Comparison of ENCODE assay signal across 13 cellular contexts in the genomic region with DNA sequence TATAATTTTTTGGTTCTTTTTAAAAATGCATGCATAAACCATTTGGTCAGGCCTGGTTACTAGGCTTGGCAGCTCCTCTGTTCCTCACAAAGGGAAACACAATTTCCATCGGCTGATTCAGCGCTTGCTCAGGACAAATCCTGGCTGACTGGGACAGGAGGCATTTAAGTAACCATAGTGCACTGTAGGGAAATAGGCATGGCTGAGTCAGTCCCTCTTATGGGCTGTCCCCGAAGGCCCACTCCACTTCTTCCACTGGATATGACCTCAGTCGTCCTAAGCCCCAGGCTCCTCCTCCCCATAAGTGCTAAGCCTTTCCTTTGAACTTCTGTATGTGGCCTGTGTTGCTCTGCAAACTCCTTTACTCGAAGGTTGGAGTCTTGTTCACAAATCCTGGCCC.
DNase-seq lines count a peak whose midpoint lies in the region; ATAC-seq, FAIRE-seq and TF ChIP-seq lines count a peak whose summit lies in the region.
"Had no signal": no experiment of that assay in that cellular context is flagged by ENCODE, and none has a peak within 500 bp of the region (broad histone marks: within the 10 kb centered on the region; RNA-seq: fewer than 3 reads in every experiment).

No MANE protein-coding gene starts in this region.

- no peak overlapping the region for H3K4me2 ChIP-seq in keratinocyte (ENCODE audit: control insufficient read depth, extremely low read depth, insufficient read depth, low read depth, low read length)

- H3K4me1 ChIP-seq in keratinocyte (ENCODE audit: control insufficient read depth, extremely low read depth, insufficient read depth, low read length) = peaks cover 5% of the 10 kb centered on the region
- H3K4me1 ChIP-seq: Peyer's patch had no signal

- H3K4me3 ChIP-seq in AG04449 (ENCODE audit: low read depth, low read length) (no peak overlapping the region), brain microvascular endothelial cell (ENCODE audit: low read depth, low read length) (no peak overlapping the region), keratinocyte (ENCODE audit: control insufficient read depth in 2 of 3, extremely low read depth in 1 of 3, insufficient read depth in 2 of 3, low read depth in 1 of 3, low read length in 3 of 3) (no peak overlapping the region)
- H3K4me3 ChIP-seq: Peyer's patch had no signal

- H3K27ac ChIP-seq in brain microvascular endothelial cell = no peak overlapping the region
- H3K27ac ChIP-seq in keratinocyte (ENCODE audit: control insufficient read depth, insufficient read depth, low read length) = no peak overlapping the region
- H3K27ac ChIP-seq: Peyer's patch had no signal

- FAIRE-seq in keratinocyte (lab: Jason Lieb, UNC) = peak; percentile 57

- CTCF ChIA-PET in AG04449 (lab: Yijun Ruan, JAX) = interaction anchor here (0.8 to 11.6 kb wide), 4 partner anchors 11 to 1512 kb away, joined by 3 to 257 read pairs (median 6); no protein-coding TSS in a partner anchor

- no peak overlapping the region for H2AFZ ChIP-seq in keratinocyte (ENCODE audit: control insufficient read depth, low read length)

- H3K4me3 Mint-ChIP-seq in T-helper 2 cell treated with Interferon-gamma antibody and Interleukin-4, amounts not matched to agents 5 μg/mL and 100 μg/mL, for 36 hours = no peak overlapping the region
- H3K4me3 Mint-ChIP-seq: dendritic cell treated with granulocyte-macrophage colony-stimulating factor and Interleukin-4, amounts not matched to agents 40 ng/mL and 50 ng/mL, for 4 days; nephron progenitor cell had no signal

- no peaks in the 10 kb centered on the region for H3K9me3 ChIP-seq in keratinocyte (ENCODE audit: control insufficient read depth, low read depth, low read length)
- H3K9me3 ChIP-seq: Peyer's patch had no signal

- H3K27me3 ChIP-seq in brain microvascular endothelial cell (replicated peaks) = no peaks in the 10 kb centered on the region
- no peaks in the 10 kb centered on the region for H3K27me3 ChIP-seq in keratinocyte (ENCODE audit: control insufficient read depth, extremely low read depth, insufficient read depth, low read length)
- H3K27me3 ChIP-seq: Peyer's patch had no signal

- ATAC-seq in HG02885 (IDR thresholded peaks at IDR 0.05; ENCODE audit: poor library complexity, unreplicated experiment) = no peak
- ATAC-seq in activated naive CD4-positive, alpha-beta T cell treated with anti-CD3 and anti-CD28 coated beads, Interleukin-2, amount 50 U/mL, for 72 hours = no peak

- H3K36me3 Mint-ChIP-seq in T-helper 2 cell treated with Interferon-gamma antibody and Interleukin-4, amounts not matched to agents 5 μg/mL and 100 μg/mL, for 36 hours (ENCODE audit: low read depth) = no peaks in the 10 kb centered on the region
- no peaks in the 10 kb centered on the region for H3K36me3 Mint-ChIP-seq in activated naive CD4-positive, alpha-beta T cell treated with anti-CD3 and anti-CD28 coated beads, Interleukin-2, amount 50 U/mL, for 72 hours

- H3K27ac Mint-ChIP-seq in T-helper 2 cell treated with Interferon-gamma antibody and Interleukin-4, amounts not matched to agents 5 μg/mL and 100 μg/mL, for 36 hours = no peak overlapping the region
- H3K27ac Mint-ChIP-seq in activated naive CD4-positive, alpha-beta T cell treated with anti-CD3 and anti-CD28 coated beads, Interleukin-2, amount 50 U/mL, for 72 hours = no peak overlapping the region
- H3K27ac Mint-ChIP-seq: dendritic cell treated with granulocyte-macrophage colony-stimulating factor and Interleukin-4, amounts not matched to agents 40 ng/mL and 50 ng/mL, for 4 days had no signal

- in situ Hi-C loops in brain microvascular endothelial cell (cut with HindIII; ENCODE audit: low pct_ligation_motif_present, low sequenced_read_pairs) = no loop called here

- TF ChIP-seq CTCF in AG04449 (IDR thresholded peaks at IDR 0.05; ENCODE audit: insufficient read depth, low read length, missing control alignments) (no peak), brain microvascular endothelial cell (IDR thresholded peaks at IDR 0.05; ENCODE audit: low read depth, low read length, missing control alignments) (no peak), keratinocyte (optimal IDR thresholded peaks at IDR 0.05 in 1 of 3, IDR thresholded peaks at IDR 0.05 in 1 of 3, conservative IDR thresholded peaks at IDR 0.05 in 1 of 3; ENCODE audit: extremely low read depth in 1 of 3, insufficient read depth in 2 of 3, low read length in 3 of 3) (no peak)

- POLR2A ChIA-PET in AG04449 (lab: Yijun Ruan, JAX) = interaction anchor here (0.6 to 0.7 kb wide), 2 partner anchors 108 to 844 kb away, joined by 3 read pairs; no protein-coding TSS in a partner anchor

- DNase-seq in AG04449 (ENCODE audit: low read depth, low spot score) (peak; percentile 86), HT1080 (ENCODE audit: low read depth) (peak; percentile 93), brain microvascular endothelial cell (peak; percentile 95), keratinocyte (ENCODE audit: low read depth, low spot score) (peak; percentile 42), NCI-H146 treated with DMSO at 0.1 percent for 48 hours (lab: John Stamatoyannopoulos, UW; ENCODE audit: unreplicated experiment) (no peak)
- DNase-seq in T-helper 2 cell treated with Interferon-gamma antibody and Interleukin-4, amounts not matched to agents 5 μg/mL and 100 μg/mL, for 36 hours (ENCODE audit: low spot score) = no peak
- no peak for DNase-seq in activated naive CD4-positive, alpha-beta T cell treated with anti-CD3 and anti-CD28 coated beads, Interleukin-2, amount 50 U/mL, for 72 hours (ENCODE audit: low spot score in 2 of 2)
- DNase-seq: NCI-H2107; nephron progenitor cell; Peyer's patch; stimulated activated CD4-positive, alpha-beta T cell treated with anti-CD3 and anti-CD28 coated beads, Interleukin-4, amount 100 ng/mL, for 1 hour had no signal

- H4K20me1 ChIP-seq in keratinocyte (ENCODE audit: control insufficient read depth, extremely low read depth, insufficient read depth, low read length) = no peaks in the 10 kb centered on the region

- no peak overlapping the region for H3K9ac ChIP-seq in keratinocyte (ENCODE audit: control insufficient read depth, extremely low read depth, insufficient read depth, low read length)

- H3K79me2 ChIP-seq in keratinocyte (ENCODE audit: control insufficient read depth, insufficient read depth, low read length) = no peaks in the 10 kb centered on the region

- H3K36me3 ChIP-seq in brain microvascular endothelial cell (replicated peaks) (no peaks in the 10 kb centered on the region), keratinocyte (ENCODE audit: control insufficient read depth in 2 of 2, extremely low read depth in 1 of 2, insufficient read depth in 2 of 2, low read length in 2 of 2) (no peaks in the 10 kb centered on the region)
- H3K36me3 ChIP-seq: Peyer's patch had no signal

- no peaks in the 10 kb centered on the region for H3K4me1 Mint-ChIP-seq in T-helper 2 cell treated with Interferon-gamma antibody and Interleukin-4, amounts not matched to agents 5 μg/mL and 100 μg/mL, for 36 hours (ENCODE audit: low read depth)

- H3K9me1 ChIP-seq in keratinocyte (ENCODE audit: control insufficient read depth, extremely low read depth, insufficient read depth, low read length) = no peaks in the 10 kb centered on the region

- dilution Hi-C loops in keratinocyte (cut with MboI; ENCODE audit: extremely low pct_ligation_motif_present, low sequenced_read_pairs) = no loop called here

- H3K9me3 Mint-ChIP-seq in T-helper 2 cell treated with Interferon-gamma antibody and Interleukin-4, amounts not matched to agents 5 μg/mL and 100 μg/mL, for 36 hours = no peaks in the 10 kb centered on the region
- H3K9me3 Mint-ChIP-seq in activated naive CD4-positive, alpha-beta T cell treated with anti-CD3 and anti-CD28 coated beads, Interleukin-2, amount 50 U/mL, for 72 hours = no peaks in the 10 kb centered on the region
- H3K9me3 Mint-ChIP-seq: dendritic cell treated with granulocyte-macrophage colony-stimulating factor and Interleukin-4, amounts not matched to agents 40 ng/mL and 50 ng/mL, for 4 days had no signal

- H3K27me3 Mint-ChIP-seq in T-helper 2 cell treated with Interferon-gamma antibody and Interleukin-4, amounts not matched to agents 5 μg/mL and 100 μg/mL, for 36 hours (ENCODE audit: low read depth) = peaks cover 12% of the 10 kb centered on the region

Comparison
In these comparisons a context has a peak if more than half of its experiments do, and no peak if none do; other contexts are left out.
1. DNase-seq: peak in AG04449 (single experiment), HT1080 (single experiment), brain microvascular endothelial cell (single experiment) and keratinocyte (single experiment); none in NCI-H146 treated with DMSO at 0.1 percent for 48 hours (single experiment), T-helper 2 cell treated with Interferon-gamma antibody and Interleukin-4, amounts not matched to agents 5 μg/mL and 100 μg/mL, for 36 hours (single experiment) and activated naive CD4-positive, alpha-beta T cell treated with anti-CD3 and anti-CD28 coated beads, Interleukin-2, amount 50 U/mL, for 72 hours (0 of 2).